ENCODE assay signal across 10 cellular contexts in the genomic region with DNA sequence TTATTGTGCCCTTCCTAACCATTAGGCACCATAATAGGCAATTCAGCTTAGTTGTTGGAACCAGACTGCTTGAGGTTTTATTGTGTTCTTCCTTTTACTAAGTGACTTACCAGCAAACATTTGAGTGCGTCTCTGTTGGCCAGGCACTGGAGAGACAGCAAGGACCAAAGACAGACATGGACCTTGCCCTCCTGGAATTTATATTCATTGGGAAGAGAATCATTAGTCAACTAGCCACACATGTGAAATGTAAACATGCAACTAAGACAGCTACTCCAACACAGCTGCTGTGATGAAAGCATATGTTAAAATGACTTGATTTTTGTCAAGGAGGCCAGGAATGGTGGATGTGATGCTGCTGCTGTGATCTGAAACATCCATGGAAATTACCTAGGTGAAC.
"Had no signal": no experiment of that assay in that cellular context is flagged by ENCODE, and none has a peak within 500 bp of the region (broad histone marks: within the 10 kb centered on the region; RNA-seq: fewer than 3 reads in every experiment).

No MANE protein-coding gene starts in this region.

- H3K4me3 ChIP-seq: ascending aorta, cardiac muscle cell, ovary had no signal

- H3K27me3 ChIP-seq: ascending aorta, cardiac muscle cell, ovary had no signal

- H3K4me1 ChIP-seq: ascending aorta had no signal

- ATAC-seq: activated naive CD8-positive, alpha-beta T cell treated with anti-CD3 and anti-CD28 coated beads, Interleukin-2, amount 50 U/mL, for 24 hours; activated T-cell treated with anti-CD3 and anti-CD28 coated beads, Interleukin-2, amount 50 U/mL, for 72 hours; left cardiac atrium had no signal

- H3K4me3 Mint-ChIP-seq: activated naive CD8-positive, alpha-beta T cell treated with anti-CD3 and anti-CD28 coated beads, Interleukin-2, amount 50 U/mL, for 24 hours; activated T-cell treated with anti-CD3 and anti-CD28 coated beads, Interleukin-2, amount 50 U/mL, for 72 hours; T-helper 2 cell treated with Interferon-gamma antibody and Interleukin-4, amounts not matched to agents 5 μg/mL and 100 μg/mL, for 36 hours had no signal

- H3K27ac Mint-ChIP-seq: activated naive CD8-positive, alpha-beta T cell treated with anti-CD3 and anti-CD28 coated beads, Interleukin-2, amount 50 U/mL, for 24 hours; activated T-cell treated with anti-CD3 and anti-CD28 coated beads, Interleukin-2, amount 50 U/mL, for 72 hours; T-helper 2 cell treated with Interferon-gamma antibody and Interleukin-4, amounts not matched to agents 5 μg/mL and 100 μg/mL, for 36 hours had no signal

- H3K9me3 Mint-ChIP-seq: activated naive CD8-positive, alpha-beta T cell treated with anti-CD3 and anti-CD28 coated beads, Interleukin-2, amount 50 U/mL, for 24 hours; activated T-cell treated with anti-CD3 and anti-CD28 coated beads, Interleukin-2, amount 50 U/mL, for 72 hours; T-helper 2 cell treated with Interferon-gamma antibody and Interleukin-4, amounts not matched to agents 5 μg/mL and 100 μg/mL, for 36 hours had no signal

- H3K27ac ChIP-seq: ascending aorta, cardiac muscle cell, ovary had no signal

- H3K9me3 ChIP-seq: ascending aorta, ovary had no signal

- H3K36me3 ChIP-seq: ascending aorta, cardiac muscle cell, ovary had no signal

- DNase-seq: activated naive CD4-positive, alpha-beta T cell; activated naive CD8-positive, alpha-beta T cell treated with anti-CD3 and anti-CD28 coated beads, Interleukin-2, amount 50 U/mL, for 24 hours; activated T-cell treated with anti-CD3 and anti-CD28 coated beads, Interleukin-2, amount 50 U/mL, for 72 hours; effector CD8-positive, alpha-beta T cell; hypothalamus; left cardiac atrium; ovary had no signal
